In genomic region chr4:88098993-88099752, GRCh38 we compare ENCODE assay signal across 27 cellular contexts.
"Had no signal": no experiment of that assay in that cellular context is flagged by ENCODE, and none has a peak within 500 bp of the region (broad histone marks: within the 10 kb centered on the region; RNA-seq: fewer than 3 reads in every experiment).

No MANE protein-coding gene starts in this region.

- H3K27me3 ChIP-seq: adrenal gland, body of pancreas, breast epithelium, SJSA1 had no signal

- H3K36me3 ChIP-seq: adrenal gland, breast epithelium, SJSA1 had no signal

- H3K36me3 Mint-ChIP-seq: activated naive CD4-positive, alpha-beta T cell treated with anti-CD3 and anti-CD28 coated beads, Interleukin-2, amount 50 U/mL, for 24 hours had no signal

- H3K4me3 Mint-ChIP-seq: activated CD4-positive, alpha-beta T cell treated with anti-CD3 and anti-CD28 coated beads, Interleukin-2, amount 10 ng/mL, durations not matched to agents 7 days and 5 days; activated naive CD4-positive, alpha-beta T cell treated with anti-CD3 and anti-CD28 coated beads, Interleukin-2, amount 50 U/mL, for 24 hours; activated T-cell treated with anti-CD3 and anti-CD28 coated beads, Interleukin-2, amount 50 U/mL, for 4 hours; T-helper 1 cell treated with Interleukin-12 subunit alpha and Interleukin-12 subunit beta and Interleukin-4 antibody, amounts not matched to agents 30 μg/mL and 1 μg/mL, for 36 hours; T-helper 2 cell treated with Interferon-gamma antibody and Interleukin-4, amounts not matched to agents 5 μg/mL and 100 μg/mL, for 36 hours had no signal

- H3K9ac ChIP-seq: SK-N-SH had no signal

- H3K9me3 ChIP-seq: adrenal gland, body of pancreas, breast epithelium, SJSA1, SK-N-SH had no signal

- H3K27ac Mint-ChIP-seq: activated CD4-positive, alpha-beta T cell treated with anti-CD3 and anti-CD28 coated beads, Interleukin-2, amount 10 ng/mL, durations not matched to agents 7 days and 5 days; activated naive CD4-positive, alpha-beta T cell treated with anti-CD3 and anti-CD28 coated beads, Interleukin-2, amount 50 U/mL, for 24 hours; T-helper 1 cell treated with Interleukin-12 subunit alpha and Interleukin-12 subunit beta and Interleukin-4 antibody, amounts not matched to agents 30 μg/mL and 1 μg/mL, for 36 hours; T-helper 2 cell treated with Interferon-gamma antibody and Interleukin-4, amounts not matched to agents 5 μg/mL and 100 μg/mL, for 36 hours had no signal

- H3K4me1 Mint-ChIP-seq: activated CD4-positive, alpha-beta T cell treated with anti-CD3 and anti-CD28 coated beads, Interleukin-2, amount 10 ng/mL, durations not matched to agents 7 days and 5 days; activated naive CD4-positive, alpha-beta T cell treated with anti-CD3 and anti-CD28 coated beads, Interleukin-2, amount 50 U/mL, for 24 hours had no signal

- H3K4me1 ChIP-seq: adrenal gland, body of pancreas, breast epithelium, SJSA1 had no signal

- DNase-seq: activated CD4-positive, alpha-beta T cell treated with anti-CD3 and anti-CD28 coated beads, Interleukin-2, amount 10 ng/mL, durations not matched to agents 7 days and 5 days; activated CD4-positive, alpha-beta T cell treated with anti-CD3 and anti-CD28 coated beads, Interleukin-2, amount 50 U/mL, for 48 hours; activated CD8-positive, alpha-beta memory T cell treated with anti-CD3 and anti-CD28 coated beads, Interleukin-2, amount 50 U/mL, for 4 hours; activated effector memory CD4-positive, alpha-beta T cell treated with Interleukin-2 at 50 U/mL for 16 hours; activated naive CD4-positive, alpha-beta T cell; activated T-cell treated with anti-CD3 and anti-CD28 coated beads for 4 hours; activated T-cell treated with anti-CD3 and anti-CD28 coated beads, Interleukin-2, amount 50 U/mL, for 4 hours; adrenal gland; body of pancreas; KG1; NCI-H1105; NCI-H1417 treated with DMSO at 0.1 percent for 48 hours; NCI-H187 treated with DMSO at 0.1 percent for 48 hours; NCI-H2081; NCI-H226; NCI-H446 treated with DMSO at 0.1 percent for 48 hours; NCI-H524; NCI-H69; NCI-H82; SHP77 treated with DMSO at 0.1 percent for 48 hours; SK-N-SH had no signal

- H3K9me2 ChIP-seq: SK-N-SH had no signal

- H3K4me3 ChIP-seq: adrenal gland, body of pancreas, breast epithelium, SJSA1 had no signal

- H3K27ac ChIP-seq: adrenal gland, body of pancreas, breast epithelium, SJSA1 had no signal

- H3K9me3 Mint-ChIP-seq: activated CD4-positive, alpha-beta T cell treated with anti-CD3 and anti-CD28 coated beads, Interleukin-2, amount 10 ng/mL, durations not matched to agents 7 days and 5 days; activated naive CD4-positive, alpha-beta T cell treated with anti-CD3 and anti-CD28 coated beads, Interleukin-2, amount 50 U/mL, for 24 hours; activated T-cell treated with anti-CD3 and anti-CD28 coated beads, Interleukin-2, amount 50 U/mL, for 4 hours; T-helper 1 cell treated with Interleukin-12 subunit alpha and Interleukin-12 subunit beta and Interleukin-4 antibody, amounts not matched to agents 30 μg/mL and 1 μg/mL, for 36 hours; T-helper 2 cell treated with Interferon-gamma antibody and Interleukin-4, amounts not matched to agents 5 μg/mL and 100 μg/mL, for 36 hours had no signal

- H3K4me2 ChIP-seq: SK-N-SH had no signal

- ATAC-seq: activated T-cell treated with anti-CD3 and anti-CD28 coated beads, Interleukin-2, amount 50 U/mL, for 4 hours; body of pancreas; Panc1 had no signal
